15 cellular contexts compared by ENCODE assay signal in the genomic region with DNA sequence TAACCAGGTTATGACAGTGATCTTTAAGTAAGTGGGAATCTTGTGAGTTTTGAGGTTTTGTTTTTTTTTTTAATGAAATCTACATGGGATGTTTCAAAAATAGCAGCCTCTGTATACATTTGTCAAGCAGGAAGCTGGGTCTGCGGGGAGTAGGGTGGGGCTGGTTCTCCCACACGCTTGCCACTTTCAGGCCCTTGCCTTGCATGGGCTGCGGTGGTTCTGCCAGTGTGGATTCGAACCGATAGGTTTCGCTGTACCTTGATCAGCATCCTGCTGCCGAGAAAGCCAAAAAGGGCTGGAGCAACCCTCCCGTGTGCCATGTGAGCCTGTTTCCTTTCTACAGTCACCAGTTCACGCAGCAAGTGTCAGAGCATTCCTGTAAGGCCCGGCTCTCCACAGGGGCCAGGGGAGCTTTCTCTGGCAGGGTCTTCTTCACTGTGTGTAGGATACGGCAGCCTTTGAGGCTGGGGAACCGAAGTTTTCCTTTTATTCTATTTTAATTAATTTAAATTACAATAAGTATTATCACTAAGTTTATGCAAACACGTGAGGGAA.
DNase-seq lines count a peak whose midpoint lies in the region; ATAC-seq, FAIRE-seq and TF ChIP-seq lines count a peak whose summit lies in the region.
"Had no signal": no experiment of that assay in that cellular context is flagged by ENCODE, and none has a peak within 500 bp of the region (broad histone marks: within the 10 kb centered on the region; RNA-seq: fewer than 3 reads in every experiment).

No MANE protein-coding gene starts in this region.

- H2BK12ac ChIP-seq in trophoblast cell (ENCODE audit: low read length): peak overlapping the region; percentile 77

- H3K4me3 Mint-ChIP-seq in activated naive CD8-positive, alpha-beta T cell treated with anti-CD3 and anti-CD28 coated beads, Interleukin-2, amount 50 U/mL, for 24 hours: no peak overlapping the region

- in situ Hi-C loops in GM13977 (cut with MboI; ENCODE audit: low pct_unique_long_range_greater_than_20kb, low sequenced_read_pairs, unreplicated experiment): no loop called here

- peak overlapping the region; percentile 78 for H4K91ac ChIP-seq in trophoblast cell (ENCODE audit: low read depth, low read length)

- peaks cover 21 to 27% of the 10 kb centered on the region in 2 experiments for H3K4me1 ChIP-seq in trophoblast cell (ENCODE audit: control insufficient read depth in 1 of 2, insufficient read depth in 2 of 2, low read length in 2 of 2)
- H3K4me1 ChIP-seq: esophagus muscularis mucosa, psoas muscle had no signal

- DNase-seq in H7: peak; percentile 49
- DNase-seq in activated CD4-positive, alpha-beta T cell treated with anti-CD3 and anti-CD28 coated beads, Interleukin-2, amount 50 U/mL, for 1 hour: peak; percentile 31
- DNase-seq in activated naive CD8-positive, alpha-beta T cell treated with anti-CD3 and anti-CD28 coated beads, Interleukin-2, amount 50 U/mL, for 24 hours: no peak
- DNase-seq in trophoblast cell: no peak
- DNase-seq in NCI-H446 treated with DMSO at 0.1 percent for 48 hours (lab: John Stamatoyannopoulos, UW): no peak
- DNase-seq in GM12891 (ENCODE audit: insufficient read length, low spot score): no peak
- no peak for DNase-seq in GM13977 (ENCODE audit: low spot score)
- DNase-seq in NCI-H2081 (lab: John Stamatoyannopoulos, UW): no peak
- DNase-seq: activated CD8-positive, alpha-beta memory T cell treated with anti-CD3 and anti-CD28 coated beads, Interleukin-2, amount 50 U/mL, for 4 hours; C1 segment of cervical spinal cord; midbrain; psoas muscle had no signal

- H3K18ac ChIP-seq in trophoblast cell (ENCODE audit: low read length): peak overlapping the region; percentile 83

- peak overlapping the region; percentile 18 for H2AK5ac ChIP-seq in trophoblast cell (ENCODE audit: low read length)

- no peak overlapping the region for H3K4me2 ChIP-seq in trophoblast cell (ENCODE audit: low read length)

- no peak for FAIRE-seq in GM12891 (lab: Jason Lieb, UNC)

- no peak overlapping the region for H3K23ac ChIP-seq in trophoblast cell (ENCODE audit: low read length)

- no peak overlapping the region for H2BK5ac ChIP-seq in trophoblast cell (ENCODE audit: low read depth, low read length, poor library complexity)

- no peak for ATAC-seq in activated naive CD8-positive, alpha-beta T cell treated with anti-CD3 and anti-CD28 coated beads, Interleukin-2, amount 50 U/mL, for 24 hours
- ATAC-seq: Panc1 had no signal

- H2BK120ac ChIP-seq in trophoblast cell (ENCODE audit: insufficient read depth, low read length, poor library complexity): peak overlapping the region; percentile 84

- no peak overlapping the region for H4K12ac ChIP-seq in trophoblast cell (ENCODE audit: low read depth, low read length)

- H3K27me3 ChIP-seq in H7 (ENCODE audit: control insufficient read depth, insufficient read depth, low read length): no peaks in the 10 kb centered on the region
- H3K27me3 ChIP-seq in trophoblast cell (ENCODE audit: insufficient read depth, low read length): no peaks in the 10 kb centered on the region
- H3K27me3 ChIP-seq: cardiac muscle cell, esophagus muscularis mucosa had no signal

- H3K27ac Mint-ChIP-seq in activated naive CD8-positive, alpha-beta T cell treated with anti-CD3 and anti-CD28 coated beads, Interleukin-2, amount 50 U/mL, for 24 hours: peak overlapping the region; percentile 75

- TF ChIP-seq CTCF in GM13977 (IDR thresholded peaks at IDR 0.05; ENCODE audit: extremely low read depth, insufficient read depth, missing control alignments): no peak

- no peaks in the 10 kb centered on the region for H3K9me3 Mint-ChIP-seq in activated naive CD8-positive, alpha-beta T cell treated with anti-CD3 and anti-CD28 coated beads, Interleukin-2, amount 50 U/mL, for 24 hours

- H3K36me3 ChIP-seq in H7 (replicated peaks; ENCODE audit: control insufficient read depth, insufficient read depth, low read length) (no peaks in the 10 kb centered on the region), trophoblast cell (ENCODE audit: control insufficient read depth in 1 of 2, insufficient read depth in 2 of 2, low read length in 2 of 2) (peaks cover 7 to 9% of the 10 kb centered on the region in 2 experiments)
- H3K36me3 ChIP-seq: cardiac muscle cell had no signal

- no peaks in the 10 kb centered on the region for H3K9me3 ChIP-seq in trophoblast cell (ENCODE audit: insufficient read depth, low read depth, low read length)
- H3K9me3 ChIP-seq: esophagus muscularis mucosa, psoas muscle had no signal

- H3K4me3 ChIP-seq in H7 (ENCODE audit: insufficient read depth, low read depth, low read length) (no peak overlapping the region), trophoblast cell (ENCODE audit: low read depth, low read length) (no peak overlapping the region)
- H3K4me3 ChIP-seq: cardiac muscle cell, esophagus muscularis mucosa, psoas muscle had no signal

- no peak overlapping the region for H3K4ac ChIP-seq in trophoblast cell (ENCODE audit: low read depth, low read length)

- no peak overlapping the region for H3K27ac ChIP-seq in trophoblast cell (ENCODE audit: low read depth, low read length)
- H3K27ac ChIP-seq: cardiac muscle cell, esophagus muscularis mucosa, psoas muscle had no signal

- no peaks in the 10 kb centered on the region for H3K27me3 Mint-ChIP-seq in activated naive CD8-positive, alpha-beta T cell treated with anti-CD3 and anti-CD28 coated beads, Interleukin-2, amount 50 U/mL, for 24 hours

- no peak for TF ChIP-seq POLR2A in GM12891 (IDR thresholded peaks at IDR 0.05; ENCODE audit: low read depth, low read length)

- no peak overlapping the region for H4K8ac ChIP-seq in trophoblast cell (ENCODE audit: low read depth, low read length)

- H3K36me3 Mint-ChIP-seq in activated naive CD8-positive, alpha-beta T cell treated with anti-CD3 and anti-CD28 coated beads, Interleukin-2, amount 50 U/mL, for 24 hours (ENCODE audit: low read depth): peaks cover 7% of the 10 kb centered on the region

- H3K79me1 ChIP-seq in trophoblast cell (ENCODE audit: low read length): peaks cover 3% of the 10 kb centered on the region

- H3K4me1 Mint-ChIP-seq in activated naive CD8-positive, alpha-beta T cell treated with anti-CD3 and anti-CD28 coated beads, Interleukin-2, amount 50 U/mL, for 24 hours: peaks cover 43% of the 10 kb centered on the region

- no peak overlapping the region for H3K9ac ChIP-seq in trophoblast cell (ENCODE audit: low read length)

- H3K79me2 ChIP-seq in trophoblast cell (ENCODE audit: control insufficient read depth, insufficient read depth, low read length, poor library complexity): no peaks in the 10 kb centered on the region

- WGBS in trophoblast cell (ENCODE audit: extremely low coverage, insufficient coverage, insufficient read length): no CpG with 5 or more reads among the region's 13 CpGs

- H2AFZ ChIP-seq in trophoblast cell (ENCODE audit: insufficient read depth, low read length, poor library complexity): no peak overlapping the region

- peak overlapping the region; percentile 84 for H3K14ac ChIP-seq in trophoblast cell (ENCODE audit: low read length)

TF ChIP-seq in GM12891, 5 proteins besides CTCF, POLR2A, EP300 and RAD21:
- TF ChIP-seq TAF1 (IDR thresholded peaks at IDR 0.05; ENCODE audit: low read depth, low read length): no peak
- TF ChIP-seq SPI1 (IDR thresholded peaks at IDR 0.05; ENCODE audit: low read depth, low read length): no peak
- no peak for TF ChIP-seq POU2F2 (IDR thresholded peaks at IDR 0.05; ENCODE audit: low read depth, low read length)
- no peak for TF ChIP-seq POLR2AphosphoS5 (IDR thresholded peaks at IDR 0.05; ENCODE audit: low read depth, low read length)
- TF ChIP-seq PAX5 (IDR thresholded peaks at IDR 0.05; ENCODE audit: insufficient read depth, low read length, severe bottlenecking): no peak

Comparison
In these comparisons a context has a peak if more than half of its experiments do, and no peak if none do; other contexts are left out.
1. DNase-seq: peak in H7 (single experiment) and activated CD4-positive, alpha-beta T cell treated with anti-CD3 and anti-CD28 coated beads, Interleukin-2, amount 50 U/mL, for 1 hour (single experiment); none in activated naive CD8-positive, alpha-beta T cell treated with anti-CD3 and anti-CD28 coated beads, Interleukin-2, amount 50 U/mL, for 24 hours (single experiment), trophoblast cell (0 of 2), NCI-H446 treated with DMSO at 0.1 percent for 48 hours (single experiment), GM12891 (single experiment), GM13977 (single experiment) and NCI-H2081 (0 of 2).